ENCODE assay signal across 9 cellular contexts in the genomic region with DNA sequence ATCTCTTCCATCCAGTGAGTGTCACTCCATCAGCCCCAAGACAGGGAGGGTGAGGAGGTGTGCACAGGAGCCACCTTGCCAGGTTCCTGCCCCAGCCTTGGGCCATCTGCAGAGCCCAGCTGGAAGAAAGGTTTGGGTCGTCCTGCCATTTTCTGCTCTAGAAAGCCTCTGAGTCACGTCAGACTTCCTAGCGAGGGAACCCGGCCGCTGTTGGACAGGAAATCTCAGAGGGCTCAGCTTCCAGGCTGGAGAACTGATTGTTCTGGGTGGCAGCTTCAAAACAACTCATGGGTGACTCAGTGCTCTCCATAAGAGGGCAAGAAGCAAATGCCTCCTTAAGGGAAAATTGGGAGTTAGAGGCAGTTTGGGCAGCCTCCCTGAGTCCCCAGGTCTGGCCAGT. TPM values are rescaled to one million over a fixed set of nuclear protein-coding genes. Genes with fewer than 3 reads are reported as not detected.
DNase-seq lines count a peak whose midpoint lies in the region; TF ChIP-seq lines count a peak whose summit lies in the region.
"Had no signal": no experiment of that assay in that cellular context is flagged by ENCODE, and none has a peak within 500 bp of the region (broad histone marks: within the 10 kb centered on the region; RNA-seq: fewer than 3 reads in every experiment).

No MANE protein-coding gene starts in this region.

- no peak overlapping the region for H3K27ac Mint-ChIP-seq in Caco-2 (ENCODE audit: unreplicated experiment)

- CTCF ChIA-PET in Caco-2 (lab: Charles Lee), result no interaction called here

- 35 to 36% methylated on average over 5 of the region's 5 CpGs for WGBS in thyroid gland, 2 donors

- DNase-seq in HS-5 (ENCODE audit: low read depth) (peak; percentile 70), breast epithelium (ENCODE audit: low spot score in 2 of 2) (no peak), islet precursor cell (peak; percentile 71), thyroid gland (peak; percentile 85), HAP-1 (ENCODE audit: low spot score in 2 of 2) (no peak), Caco-2 (no peak), HuH-7.5 (ENCODE audit: low spot score) (no peak)
- no peak for DNase-seq in stimulated activated CD4-positive, alpha-beta T cell treated with anti-CD3 and anti-CD28 coated beads, Interleukin-4, amount 100 ng/mL, for 24 hours
- DNase-seq: stimulated activated CD4-positive, alpha-beta T cell treated with anti-CD3 and anti-CD28 coated beads, Interleukin-2, amount 100 ng/mL, for 48 hours had no signal

- H3K36me3 ChIP-seq in breast epithelium (no peaks in the 10 kb centered on the region), thyroid gland (peaks cover 0 to 12% of the 10 kb centered on the region in 2 donors), HAP-1 (replicated peaks) (peaks cover 3% of the 10 kb centered on the region; the same call in 1 of the 2 replicates), Caco-2 (ENCODE audit: control insufficient read depth, insufficient read depth, low read length) (no peaks in the 10 kb centered on the region)

- BruUV-seq in Caco-2 (replicated peaks; lab: Mats Ljungman, UMichigan), result no TSS peak

- intact Hi-C loops in breast epithelium (cut with DNase I; ENCODE audit: low total_unique reads) (no loop called here), thyroid gland (cut with DNase I) (no loop called here), Caco-2 (cut with micrococcal nuclease; ENCODE audit: unreplicated experiment) (no loop called here)

- TF ChIP-seq CTCF in breast epithelium (IDR thresholded peaks at IDR 0.05), result no peak
- TF ChIP-seq CTCF in thyroid gland (IDR thresholded peaks at IDR 0.05), result no peak
- TF ChIP-seq CTCF in Caco-2 (IDR thresholded peaks at IDR 0.05; ENCODE audit: insufficient read depth in 1 of 2, low read depth in 1 of 2, low read length in 1 of 2, severe bottlenecking in 1 of 2, unreplicated experiment in 1 of 2), result no peak

- H3K9me3 Mint-ChIP-seq in Caco-2 (ENCODE audit: unreplicated experiment), result no peaks in the 10 kb centered on the region

- POLR2A ChIA-PET in Caco-2 (lab: Charles Lee), result no interaction called here

- H3K9me3 ChIP-seq in breast epithelium (no peaks in the 10 kb centered on the region), thyroid gland (no peaks in the 10 kb centered on the region), HAP-1 (no peaks in the 10 kb centered on the region), Caco-2 (no peaks in the 10 kb centered on the region)

- no peak for TF ChIP-seq POLR2A in breast epithelium (IDR thresholded peaks at IDR 0.05)
- peak in 1 of 2 donors; percentile 36 for TF ChIP-seq POLR2A in thyroid gland (IDR thresholded peaks at IDR 0.05)

- H3K36me3 Mint-ChIP-seq in Caco-2 (ENCODE audit: insufficient read depth, unreplicated experiment), result peaks cover 14% of the 10 kb centered on the region

- H3K4me3 Mint-ChIP-seq in Caco-2 (ENCODE audit: unreplicated experiment), result no peak overlapping the region

- H3K4me3 ChIP-seq in breast epithelium, result no peak overlapping the region
- H3K4me3 ChIP-seq in thyroid gland (replicated peaks in 1 of 3), result no peak overlapping the region
- H3K4me3 ChIP-seq in HAP-1, result no peak overlapping the region
- H3K4me3 ChIP-seq in Caco-2 (ENCODE audit: low read depth, low read length), result no peak overlapping the region

- H3K27ac ChIP-seq in breast epithelium (peak overlapping the region; percentile 72), thyroid gland (peak overlapping the region; percentile 81 to 88 (median 88))

- H3K4me1 ChIP-seq in breast epithelium (no peaks in the 10 kb centered on the region), thyroid gland (peaks cover 32 to 46% of the 10 kb centered on the region in 2 donors), HAP-1 (no peaks in the 10 kb centered on the region), Caco-2 (no peaks in the 10 kb centered on the region)

- H3K27me3 Mint-ChIP-seq in Caco-2 (ENCODE audit: insufficient read depth, unreplicated experiment), result no peaks in the 10 kb centered on the region

- H3K27me3 ChIP-seq in breast epithelium (no peaks in the 10 kb centered on the region), thyroid gland (no peaks in the 10 kb centered on the region), HAP-1 (ENCODE audit: low read depth) (no peaks in the 10 kb centered on the region), Caco-2 (replicated peaks; ENCODE audit: control insufficient read depth, insufficient read depth, low read length) (no peaks in the 10 kb centered on the region)

- in situ Hi-C loops in HAP-1 (cut with MboI; ENCODE audit: low sequenced_read_pairs), result no loop called here

- no peaks in the 10 kb centered on the region for H3K4me1 Mint-ChIP-seq in Caco-2 (ENCODE audit: low read depth, unreplicated experiment)

RNA-seq across cellular contexts. Expression of a gene that starts 16.6 kb away (rescaled TPM):
- 10 to 100 TPM; 17.8 to 83.3 (median 49.5) TPM for total RNA-seq in breast epithelium
- 10 to 100 TPM; 50.2 to 92.7 (median 56.2) TPM for total RNA-seq in thyroid gland
- total RNA-seq in Caco-2 (2022), result 13.8 and 15.4 TPM in 2 replicates

RNA-seq across cellular contexts. Expression of a gene that starts 44.1 kb away (rescaled TPM):
- 10 to 100 TPM; 15.4 to 37.8 (median 34.4) TPM for total RNA-seq in breast epithelium
- total RNA-seq in thyroid gland, result 10 to 100 TPM; 35.6 to 66.1 (median 63.5) TPM
- total RNA-seq in Caco-2 (2022), result 24.0 and 25.4 TPM in 2 replicates

Comparison
In these comparisons a context has a peak if more than half of its experiments do, and no peak if none do; other contexts are left out.
1. DNase-seq: peak in HS-5 (single experiment), islet precursor cell (single experiment) and thyroid gland (2 of 2); none in breast epithelium (0 of 2), HAP-1 (0 of 2), stimulated activated CD4-positive, alpha-beta T cell treated with anti-CD3 and anti-CD28 coated beads, Interleukin-4, amount 100 ng/mL, for 24 hours (single experiment), Caco-2 (0 of 2) and HuH-7.5 (single experiment).